In genomic region chr4:165493359-165493758, GRCh38 we compare ENCODE assay signal across 8 cellular contexts.
DNase-seq lines count a peak whose midpoint lies in the region; ATAC-seq and TF ChIP-seq lines count a peak whose summit lies in the region.

No MANE protein-coding gene starts in this region.

- H3K27me3 Mint-ChIP-seq in CD4-positive, alpha-beta T cell = peaks cover 39% of the 10 kb centered on the region
- H3K27me3 Mint-ChIP-seq in T-cell = peaks cover 23 to 25% of the 10 kb centered on the region in 2 donors

- H3K4me2 ChIP-seq in smooth muscle cell = peak overlapping the region; percentile 90

- DNase-seq in CD4-positive, alpha-beta T cell = peak; percentile 39 to 67 (median 49)
- peak; percentile 13 to 67 (median 45) for DNase-seq in T-cell
- peak; percentile 67 for DNase-seq in amniotic epithelial cell (ENCODE audit: low read depth)
- DNase-seq in iPS DF 19.7 (ENCODE audit: low read depth, low spot score) = peak; percentile 68
- DNase-seq in smooth muscle cell (lab: John Stamatoyannopoulos, UW; ENCODE audit: unreplicated experiment) = peak; percentile 13
- no peak for DNase-seq in 8988T

- ATAC-seq in CD4-positive, alpha-beta T cell (ENCODE audit: poor library complexity) = peak; percentile 80
- ATAC-seq in GM19455 (IDR thresholded peaks at IDR 0.05; ENCODE audit: unreplicated experiment) (peak; percentile 93), HG03571 (IDR thresholded peaks at IDR 0.05; ENCODE audit: unreplicated experiment) (peak; percentile 67), T-cell (replicated peaks in 1 of 4) (peak; percentile 83 to 92 (median 84))

- H3K9me3 ChIP-seq in CD4-positive, alpha-beta T cell (ENCODE audit: control insufficient read depth, low read length) = no peaks in the 10 kb centered on the region
- no peaks in the 10 kb centered on the region for H3K9me3 ChIP-seq in smooth muscle cell (replicated peaks; ENCODE audit: low read depth)

- CTCF ChIA-PET in CD4-positive, alpha-beta T cell (lab: Charles Lee) = interaction anchor here (0.8 to 0.9 kb wide), 4 partner anchors 9 to 17 kb away, joined by 3 read pairs; no protein-coding TSS in a partner anchor
- CTCF ChIA-PET in T-cell (lab: Charles Lee) = interaction anchor here (0.6 to 1.8 kb wide), 18 partner anchors 8 to 1523 kb away, joined by 3 to 10 read pairs (median 5); no protein-coding TSS in a partner anchor

- WGBS in smooth muscle cell (ENCODE audit: low lambda C conversion rate) = 4% methylated on average over 18 of the region's 18 CpGs

- no peaks in the 10 kb centered on the region for H3K9me3 Mint-ChIP-seq in CD4-positive, alpha-beta T cell
- no peaks in the 10 kb centered on the region for H3K9me3 Mint-ChIP-seq in T-cell

- POLR2A ChIA-PET in CD4-positive, alpha-beta T cell (lab: Charles Lee) = interaction anchor here (0.7 kb wide), 1 partner anchor 44 kb away, joined by 3 read pairs; no protein-coding TSS in a partner anchor
- POLR2A ChIA-PET in T-cell (lab: Charles Lee) = no interaction called here

- no peak overlapping the region for H3K4me3 Mint-ChIP-seq in CD4-positive, alpha-beta T cell
- H3K4me3 Mint-ChIP-seq in T-cell = peak overlapping the region; percentile 49 to 64 (median 51)

- H4K20me1 ChIP-seq in smooth muscle cell (ENCODE audit: low read depth) = no peaks in the 10 kb centered on the region

- H3K4me1 Mint-ChIP-seq in CD4-positive, alpha-beta T cell (ENCODE audit: low read depth) = peaks cover 5% of the 10 kb centered on the region
- H3K4me1 Mint-ChIP-seq in T-cell = peaks cover 5 to 12% (median 6%) of the 10 kb centered on the region in 3 donors

- peak overlapping the region; percentile 78 for H2AFZ ChIP-seq in smooth muscle cell (ENCODE audit: low read depth)

- H3K9ac ChIP-seq in smooth muscle cell (ENCODE audit: low read depth) = no peak overlapping the region

- H3K27ac ChIP-seq in CD4-positive, alpha-beta T cell (ENCODE audit: low read depth, low read length) = no peak overlapping the region
- no peak overlapping the region for H3K27ac ChIP-seq in smooth muscle cell (ENCODE audit: low read depth)

- H3K4me3 ChIP-seq in smooth muscle cell = peak overlapping the region; percentile 37

- peak; percentile 70 for TF ChIP-seq CTCF in CD4-positive, alpha-beta T cell (IDR thresholded peaks at IDR 0.05)
- peak; percentile 75 for TF ChIP-seq CTCF in smooth muscle cell (IDR thresholded peaks at IDR 0.05; ENCODE audit: borderline replicate concordance, insufficient read depth, poor library complexity, severe bottlenecking)

- H3K79me2 ChIP-seq in smooth muscle cell (ENCODE audit: low read depth) = no peaks in the 10 kb centered on the region

- no peak overlapping the region for H3K27ac Mint-ChIP-seq in CD4-positive, alpha-beta T cell
- no peak overlapping the region for H3K27ac Mint-ChIP-seq in T-cell

- H3F3A ChIP-seq in smooth muscle cell (ENCODE audit: low read depth) = no peaks in the 10 kb centered on the region

- intact Hi-C loops in CD4-positive, alpha-beta T cell (cut with DNase I, micrococcal nuclease) = loop anchor here (5.0 kb wide), 2 partner anchors 594 to 599 kb away; no protein-coding TSS in a partner anchor

- H3K4me1 ChIP-seq in smooth muscle cell (ENCODE audit: low read depth) = peaks cover 4% of the 10 kb centered on the region

- H3K36me3 ChIP-seq in smooth muscle cell (ENCODE audit: low read depth) = no peaks in the 10 kb centered on the region

- H3K27me3 ChIP-seq in CD4-positive, alpha-beta T cell (ENCODE audit: control insufficient read depth, insufficient read depth, low read length) = peaks cover 6% of the 10 kb centered on the region
- peaks cover 30% of the 10 kb centered on the region for H3K27me3 ChIP-seq in smooth muscle cell (ENCODE audit: low read depth)

- no peaks in the 10 kb centered on the region for H3K36me3 Mint-ChIP-seq in CD4-positive, alpha-beta T cell (ENCODE audit: low read depth)
- no peaks in the 10 kb centered on the region for H3K36me3 Mint-ChIP-seq in T-cell
